In genomic region chr17:75346906-75347305, GRCh38 we compare ENCODE assay signal across 2 cellular contexts.
TF ChIP-seq lines count a peak whose summit lies in the region.

No MANE protein-coding gene starts in this region.

TF ChIP-seq in GM23338, 12 proteins besides CTCF, POLR2A, EP300 and RAD21 (continued from another document):
- TF ChIP-seq ZNF462 (CRISPR knock-in tag; IDR thresholded peaks at IDR 0.05) (no peak), ETS1 (IDR thresholded peaks at IDR 0.05) (no peak), EZH2 (IDR thresholded peaks at IDR 0.05; ENCODE audit: low read depth, unreplicated experiment) (no peak)

TF ChIP-seq in WTC11, 78 proteins besides CTCF, POLR2A, EP300 and RAD21 (continued from another document):
- no peak for TF ChIP-seq USF2 (CRISPR knock-in tag; IDR thresholded peaks at IDR 0.05)
TF ChIP-seq in WTC11: peak in this region for 0.
